9 cellular contexts compared by ENCODE assay signal in the genomic region with DNA sequence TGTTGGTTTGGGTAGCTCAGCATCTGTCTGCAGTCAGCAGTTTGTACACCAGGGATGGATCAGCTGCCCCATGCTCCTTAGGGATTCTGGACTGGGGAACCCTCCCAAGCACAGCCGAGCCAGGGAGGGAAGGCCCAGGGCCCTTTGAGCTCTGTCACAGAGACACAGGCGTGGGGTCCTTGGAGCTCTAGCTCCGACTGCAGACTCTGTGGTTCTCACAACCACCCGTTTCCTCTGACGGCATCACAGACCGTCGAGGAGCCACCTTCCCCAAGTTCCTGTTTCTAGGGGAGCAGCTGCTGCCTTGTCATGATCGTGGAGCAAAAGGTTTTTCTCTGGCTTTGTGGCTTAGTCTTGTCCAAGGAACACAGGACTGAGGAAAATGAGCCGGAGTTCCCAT. TPM values are rescaled to one million over a fixed set of nuclear protein-coding genes. Genes with fewer than 3 reads are reported as not detected.
DNase-seq lines count a peak whose midpoint lies in the region; ATAC-seq and TF ChIP-seq lines count a peak whose summit lies in the region.
"Had no signal": no experiment of that assay in that cellular context is flagged by ENCODE, and none has a peak within 500 bp of the region (broad histone marks: within the 10 kb centered on the region; RNA-seq: fewer than 3 reads in every experiment).

TSS of gene SLA2 (minus strand) at position 199 of the 400 bp plus-strand sequence. CDS start 4,861 bp downstream, outside the sequence.

- peaks cover 0 to 10% (median 3%) of the 10 kb centered on the region in 3 donors for H3K4me1 ChIP-seq in esophagus squamous epithelium
- H3K4me1 ChIP-seq in sigmoid colon: no peaks in the 10 kb centered on the region

- H3K27ac ChIP-seq in HL-60 (replicated peaks) (peak within 1 kb of the TSS; percentile 58), esophagus squamous epithelium (peak within 1 kb of the TSS in 3 of 4 donors; percentile 5 to 54 (median 27)), sigmoid colon (no peak within 1 kb of the TSS)

- H3K4me3 Mint-ChIP-seq in activated CD4-positive, alpha-beta T cell treated with anti-CD3 and anti-CD28 coated beads, Interleukin-2, amount 10 ng/mL, durations not matched to agents 24 days and 14 days: peak within 1 kb of the TSS; percentile 98

- TF ChIP-seq EP300 in sigmoid colon (IDR thresholded peaks at IDR 0.05): no peak

- no peak for ATAC-seq in sciatic nerve
- ATAC-seq in HG02678 (IDR thresholded peaks at IDR 0.05; ENCODE audit: unreplicated experiment): no peak

- H3K9me3 ChIP-seq in esophagus squamous epithelium: no peaks in the 10 kb centered on the region
- no peaks in the 10 kb centered on the region for H3K9me3 ChIP-seq in sigmoid colon

- intact Hi-C loops in activated CD4-positive, alpha-beta T cell treated with anti-CD3 and anti-CD28 coated beads, Interleukin-2, amount 10 ng/mL, durations not matched to agents 24 days and 14 days (cut with micrococcal nuclease): loop anchor here (2.0 to 10.0 kb wide), 2 partner anchors 33 to 79 kb away; no protein-coding TSS in a partner anchor
- intact Hi-C loops in esophagus squamous epithelium (cut with DNase I) (no loop called here), sciatic nerve (cut with DNase I) (no loop called here), sigmoid colon (cut with DNase I) (no loop called here)

- H3K4me3 ChIP-seq in HL-60 (replicated peaks; ENCODE audit: insufficient read depth, low read length) (no peak within 1 kb of the TSS), esophagus squamous epithelium (peak within 1 kb of the TSS in 2 of 4 donors; percentile 25 to 42), sigmoid colon (no peak within 1 kb of the TSS)

- TF ChIP-seq POLR2A in esophagus squamous epithelium (IDR thresholded peaks at IDR 0.05) (peak in 1 of 4 donors; percentile 42), sigmoid colon (IDR thresholded peaks at IDR 0.05) (no peak)

- H3K36me3 Mint-ChIP-seq in activated CD4-positive, alpha-beta T cell treated with anti-CD3 and anti-CD28 coated beads, Interleukin-2, amount 10 ng/mL, durations not matched to agents 24 days and 14 days (ENCODE audit: low read depth): peaks cover 27% of the 10 kb centered on the region

- H3K36me3 ChIP-seq in esophagus squamous epithelium (peaks cover 0 to under 1% (median 0%) of the 10 kb centered on the region in 3 donors), sigmoid colon (peaks cover 0 to under 1% (median 0%) of the 10 kb centered on the region in 4 donors)

- peaks cover 52% of the 10 kb centered on the region for H3K4me1 Mint-ChIP-seq in activated CD4-positive, alpha-beta T cell treated with anti-CD3 and anti-CD28 coated beads, Interleukin-2, amount 10 ng/mL, durations not matched to agents 24 days and 14 days

- WGBS in esophagus squamous epithelium, 2 donors: 63 to 74% methylated on average over 4 to 8 of the region's 9 CpGs
- 40 to 78% methylated on average over 9 of the region's 9 CpGs for WGBS in sigmoid colon, 2 donors

- DNase-seq in HL-60 (ENCODE audit: low read depth in 1 of 2, low spot score in 1 of 2): peak; percentile 27 to 91
- DNase-seq in activated CD4-positive, alpha-beta T cell treated with anti-CD3 and anti-CD28 coated beads, Interleukin-2, amount 10 ng/mL, durations not matched to agents 24 days and 14 days: peak; percentile 91
- no peak for DNase-seq in esophagus squamous epithelium (lab: John Stamatoyannopoulos, UW)
- peak; percentile 43 to 45 for DNase-seq in stimulated activated CD8-positive, alpha-beta memory T cell treated with anti-CD3 and anti-CD28 coated beads, Interleukin-2, amount 100 ng/mL, for 1 hour (ENCODE audit: low read depth in 2 of 2)
- no peak for DNase-seq in NCI-H510A (lab: John Stamatoyannopoulos, UW)
- no peak for DNase-seq in sciatic nerve (ENCODE audit: low spot score)
- no peak for DNase-seq in sigmoid colon

- H3K9me3 Mint-ChIP-seq in activated CD4-positive, alpha-beta T cell treated with anti-CD3 and anti-CD28 coated beads, Interleukin-2, amount 10 ng/mL, durations not matched to agents 24 days and 14 days: no peaks in the 10 kb centered on the region

- H3K27me3 ChIP-seq in HL-60 (ENCODE audit: insufficient read depth, poor library complexity, severe bottlenecking) (no peaks in the 10 kb centered on the region), esophagus squamous epithelium (peaks cover 0 to 20% (median 0%) of the 10 kb centered on the region in 4 donors), sigmoid colon (no peaks in the 10 kb centered on the region)

- peak within 1 kb of the TSS; percentile 98 for H3K27ac Mint-ChIP-seq in activated CD4-positive, alpha-beta T cell treated with anti-CD3 and anti-CD28 coated beads, Interleukin-2, amount 10 ng/mL, durations not matched to agents 24 days and 14 days

- TF ChIP-seq CTCF in HL-60 (IDR thresholded peaks at IDR 0.05; ENCODE audit: insufficient read depth, low read length) (no peak), esophagus squamous epithelium (IDR thresholded peaks at IDR 0.05) (no peak), sigmoid colon (IDR thresholded peaks at IDR 0.05) (no peak)

- no peaks in the 10 kb centered on the region for H3K27me3 Mint-ChIP-seq in activated CD4-positive, alpha-beta T cell treated with anti-CD3 and anti-CD28 coated beads, Interleukin-2, amount 10 ng/mL, durations not matched to agents 24 days and 14 days

RNA-seq across cellular contexts. Expression of gene SLA2, which starts in this region (rescaled TPM):
- 59.0 and 59.6 TPM in 2 replicates for total RNA-seq in activated CD4-positive, alpha-beta T cell treated with anti-CD3 and anti-CD28 coated beads, Interleukin-2, amount 10 ng/mL, durations not matched to agents 24 days and 14 days
- total RNA-seq in esophagus squamous epithelium: 1 to 10 TPM in 1 of 4 donors, under 1 TPM in 2, not detected in 1; 0.11 to 1.9 (median 0.61) TPM
- total RNA-seq in sciatic nerve: 0.49 TPM
- under 1 TPM in 2 of 4 donors, not detected in 2; 0.54 to 0.55 TPM for total RNA-seq in sigmoid colon
- polyA plus RNA-seq in sigmoid colon: 1 to 10 TPM in 1 of 3 donors, under 1 TPM in 1, not detected in 1; 0.46 to 3.4 TPM
- total RNA-seq: pulmonary artery endothelial cell had no signal

Comparison
In these comparisons a context has a peak if more than half of its experiments do, and no peak if none do; other contexts are left out.
1. RNA of gene SLA2 (total RNA-seq): 59.0 to 59.6 TPM in activated CD4-positive, alpha-beta T cell treated with anti-CD3 and anti-CD28 coated beads, Interleukin-2, amount 10 ng/mL, durations not matched to agents 24 days and 14 days; 0.11 to 1.9 TPM in esophagus squamous epithelium, 0.54 to 0.55 TPM in sigmoid colon and 0.49 TPM in sciatic nerve (single experiment); every median in the first group is over 10 times any median in the second.
2. DNase-seq: peak in HL-60 (2 of 2), activated CD4-positive, alpha-beta T cell treated with anti-CD3 and anti-CD28 coated beads, Interleukin-2, amount 10 ng/mL, durations not matched to agents 24 days and 14 days (single experiment) and stimulated activated CD8-positive, alpha-beta memory T cell treated with anti-CD3 and anti-CD28 coated beads, Interleukin-2, amount 100 ng/mL, for 1 hour (2 of 2); none in esophagus squamous epithelium (single experiment), NCI-H510A (single experiment), sciatic nerve (single experiment) and sigmoid colon (single experiment).
3. H3K27ac ChIP-seq: peak in HL-60 (single experiment) and esophagus squamous epithelium (3 of 4); none in sigmoid colon (0 of 4).